1 cellular context compared by ENCODE assay signal in genomic region chr2:55438391-55439100, GRCh38.
TF ChIP-seq lines count a peak whose summit lies in the region.

No MANE protein-coding gene starts in this region.

TF ChIP-seq in HepG2, 621 proteins besides CTCF, POLR2A, EP300 and RAD21 (continued from another document and continues in another):
- TF ChIP-seq ZNF687 (CRISPR knock-in tag; IDR thresholded peaks at IDR 0.05) (peak; percentile 50), ARID3A (IDR thresholded peaks at IDR 0.05; ENCODE audit: low read depth, low read length) (no peak), ETV5 (CRISPR knock-in tag; IDR thresholded peaks at IDR 0.05; ENCODE audit: borderline replicate concordance) (no peak), SNAI1 (CRISPR knock-in tag; IDR thresholded peaks at IDR 0.05; ENCODE audit: borderline replicate concordance) (no peak), MXI1 (IDR thresholded peaks at IDR 0.05; ENCODE audit: borderline replicate concordance, low read depth, low read length) (0 out of 3 replicates have a peak, but pooled peaks have one; percentile 1), ZNF230 (CRISPR knock-in tag; IDR thresholded peaks at IDR 0.05) (no peak), ZMAT5 (CRISPR knock-in tag; IDR thresholded peaks at IDR 0.05; ENCODE audit: borderline replicate concordance, low read depth) (no peak), ZBTB7A (CRISPR knock-in tag; IDR thresholded peaks at IDR 0.05) (no peak), SCMH1 (CRISPR knock-in tag; IDR thresholded peaks at IDR 0.05; ENCODE audit: borderline replicate concordance) (no peak), MYC (CRISPR knock-in tag; IDR thresholded peaks at IDR 0.05; ENCODE audit: borderline replicate concordance) (no peak), TEAD2 (CRISPR knock-in tag; IDR thresholded peaks at IDR 0.05) (no peak), ZNF335 (CRISPR knock-in tag; IDR thresholded peaks at IDR 0.05) (no peak), SRY (CRISPR knock-in tag; IDR thresholded peaks at IDR 0.05) (no peak), CSRNP1 (CRISPR knock-in tag; IDR thresholded peaks at IDR 0.05) (no peak), TAF1 (CRISPR knock-in tag; IDR thresholded peaks at IDR 0.05) (0 out of 2 replicates have a peak, but pooled peaks have one; percentile 15), KAT8 (CRISPR knock-in tag; IDR thresholded peaks at IDR 0.05) (no peak), GATAD2A (CRISPR knock-in tag; IDR thresholded peaks at IDR 0.05) (no peak), PITX1 (CRISPR knock-in tag; IDR thresholded peaks at IDR 0.05) (0 out of 2 replicates have a peak, but pooled peaks have one; percentile 23), ZNF430 (CRISPR knock-in tag; IDR thresholded peaks at IDR 0.05) (no peak), ZNF432 (CRISPR knock-in tag; IDR thresholded peaks at IDR 0.05; ENCODE audit: borderline replicate concordance) (no peak), ZNF691 (CRISPR knock-in tag; IDR thresholded peaks at IDR 0.05; ENCODE audit: borderline replicate concordance, low read depth) (no peak), HNRNPL (IDR thresholded peaks at IDR 0.05; ENCODE audit: low read depth, low read length) (0 out of 2 replicates have a peak, but pooled peaks have one; percentile 17), AHDC1 (CRISPR knock-in tag; IDR thresholded peaks at IDR 0.05; ENCODE audit: borderline replicate concordance) (no peak), ZNF766 (CRISPR knock-in tag; IDR thresholded peaks at IDR 0.05; ENCODE audit: borderline replicate concordance) (no peak), ZNF850 (CRISPR knock-in tag; conservative IDR thresholded peaks at IDR 0.05) (no peak), ATRX (CRISPR knock-in tag; IDR thresholded peaks at IDR 0.05; ENCODE audit: borderline replicate concordance) (no peak), CBX1 (IDR thresholded peaks at IDR 0.05; ENCODE audit: low read depth) (no peak), ZFP36L1 (CRISPR knock-in tag; IDR thresholded peaks at IDR 0.05) (no peak), KDM5B (CRISPR knock-in tag; IDR thresholded peaks at IDR 0.05; ENCODE audit: borderline replicate concordance) (no peak), MED13 (CRISPR knock-in tag; IDR thresholded peaks at IDR 0.05) (no peak), ZNF34 (CRISPR knock-in tag; IDR thresholded peaks at IDR 0.05; ENCODE audit: borderline replicate concordance) (no peak), GTF3A (CRISPR knock-in tag; conservative IDR thresholded peaks at IDR 0.05) (no peak), MBNL3 (CRISPR knock-in tag; conservative IDR thresholded peaks at IDR 0.05) (no peak), U2AF2 (IDR thresholded peaks at IDR 0.05; ENCODE audit: low read depth, low read length) (peak; percentile 76; the same call in 1 of the 2 replicates), PATZ1 (CRISPR knock-in tag; IDR thresholded peaks at IDR 0.05) (no peak), HIC2 (CRISPR knock-in tag; IDR thresholded peaks at IDR 0.05; ENCODE audit: low read depth) (no peak), ZNF292 (CRISPR knock-in tag; IDR thresholded peaks at IDR 0.05; ENCODE audit: borderline replicate concordance, low read depth) (no peak), ZBTB44 (CRISPR knock-in tag; IDR thresholded peaks at IDR 0.05) (no peak), NR0B2 (CRISPR knock-in tag; IDR thresholded peaks at IDR 0.05) (no peak), PAWR (CRISPR knock-in tag; IDR thresholded peaks at IDR 0.05; ENCODE audit: borderline replicate concordance) (no peak)
